In genomic region chr9:86487222-86487841, GRCh38 we compare ENCODE assay signal across 8 cellular contexts.
DNase-seq lines count a peak whose midpoint lies in the region; ATAC-seq and TF ChIP-seq lines count a peak whose summit lies in the region.

No MANE protein-coding gene starts in this region.

- H3K4me1 Mint-ChIP-seq in CD4-positive, CD25-positive, alpha-beta regulatory T cell: no peaks in the 10 kb centered on the region
- peaks cover 8% of the 10 kb centered on the region for H3K4me1 Mint-ChIP-seq in stimulated activated naive CD8-positive, alpha-beta T cell treated with anti-CD3 and anti-CD28 coated beads, Interleukin-15, amount 100 ng/mL, for 72 hours

- peak in 2 of 3 donors; percentile 2 to 5 for DNase-seq in CD4-positive, CD25-positive, alpha-beta regulatory T cell
- DNase-seq in RWPE2 (ENCODE audit: low spot score): no peak
- peak; percentile 67 for DNase-seq in fibroblast of gingiva (ENCODE audit: low read depth)
- DNase-seq in ovary: no peak
- no peak for DNase-seq in NCI-H524 treated with DMSO at 0.1 percent for 48 hours (lab: John Stamatoyannopoulos, UW)
- no peak for DNase-seq in stimulated activated naive CD8-positive, alpha-beta T cell treated with anti-CD3 and anti-CD28 coated beads, Interleukin-15, amount 100 ng/mL, for 72 hours

- H3K4me3 Mint-ChIP-seq in CD4-positive, CD25-positive, alpha-beta regulatory T cell: no peak overlapping the region
- no peak overlapping the region for H3K4me3 Mint-ChIP-seq in stimulated activated naive CD8-positive, alpha-beta T cell treated with anti-CD3 and anti-CD28 coated beads, Interleukin-15, amount 100 ng/mL, for 72 hours

- no peaks in the 10 kb centered on the region for H3K9me3 ChIP-seq in CD4-positive, CD25-positive, alpha-beta regulatory T cell (ENCODE audit: control insufficient read depth in 2 of 2, low read length in 2 of 2)
- H3K9me3 ChIP-seq in RWPE2 (ENCODE audit: severe bottlenecking): no peaks in the 10 kb centered on the region
- no peaks in the 10 kb centered on the region for H3K9me3 ChIP-seq in ovary

- H3K4me1 ChIP-seq in CD4-positive, CD25-positive, alpha-beta regulatory T cell (ENCODE audit: control insufficient read depth, insufficient read depth, low read length, poor library complexity, severe bottlenecking): no peaks in the 10 kb centered on the region
- no peaks in the 10 kb centered on the region for H3K4me1 ChIP-seq in RWPE2 (ENCODE audit: insufficient read depth, poor library complexity, severe bottlenecking)
- H3K4me1 ChIP-seq in ovary (ENCODE audit: insufficient read depth): no peaks in the 10 kb centered on the region

- peaks cover 1% of the 10 kb centered on the region for H3K27me3 ChIP-seq in CD4-positive, CD25-positive, alpha-beta regulatory T cell (ENCODE audit: control insufficient read depth, insufficient read depth, low read length)
- H3K27me3 ChIP-seq in RWPE2 (ENCODE audit: insufficient read depth, poor library complexity, severe bottlenecking): no peaks in the 10 kb centered on the region
- no peaks in the 10 kb centered on the region for H3K27me3 ChIP-seq in ovary

- no peak for TF ChIP-seq EP300 in ovary (IDR thresholded peaks at IDR 0.05)

- no peaks in the 10 kb centered on the region for H3K36me3 Mint-ChIP-seq in CD4-positive, CD25-positive, alpha-beta regulatory T cell

- peak; percentile 80 for TF ChIP-seq CTCF in RWPE2 (IDR thresholded peaks at IDR 0.05; ENCODE audit: poor library complexity, severe bottlenecking)
- peak; percentile 65 to 74 (median 71) for TF ChIP-seq CTCF in ovary (IDR thresholded peaks at IDR 0.05)

- H3K4me3 ChIP-seq in CD4-positive, CD25-positive, alpha-beta regulatory T cell (ENCODE audit: low read depth, low read length): no peak overlapping the region
- H3K4me3 ChIP-seq in RWPE2 (ENCODE audit: severe bottlenecking) (no peak overlapping the region), ovary (no peak overlapping the region)

- no peaks in the 10 kb centered on the region for H3K9me3 Mint-ChIP-seq in CD4-positive, CD25-positive, alpha-beta regulatory T cell
- no peaks in the 10 kb centered on the region for H3K9me3 Mint-ChIP-seq in stimulated activated naive CD8-positive, alpha-beta T cell treated with anti-CD3 and anti-CD28 coated beads, Interleukin-15, amount 100 ng/mL, for 72 hours

- H3K36me3 ChIP-seq in CD4-positive, CD25-positive, alpha-beta regulatory T cell (ENCODE audit: control insufficient read depth, insufficient read depth, low read length): no peaks in the 10 kb centered on the region
- H3K36me3 ChIP-seq in RWPE2 (ENCODE audit: low read depth) (no peaks in the 10 kb centered on the region), ovary (no peaks in the 10 kb centered on the region)

- peaks cover 5% of the 10 kb centered on the region for H3K27me3 Mint-ChIP-seq in CD4-positive, CD25-positive, alpha-beta regulatory T cell
- H3K27me3 Mint-ChIP-seq in stimulated activated naive CD8-positive, alpha-beta T cell treated with anti-CD3 and anti-CD28 coated beads, Interleukin-15, amount 100 ng/mL, for 72 hours: peaks cover 5% of the 10 kb centered on the region

- no peak overlapping the region for H3K27ac Mint-ChIP-seq in CD4-positive, CD25-positive, alpha-beta regulatory T cell
- H3K27ac Mint-ChIP-seq in stimulated activated naive CD8-positive, alpha-beta T cell treated with anti-CD3 and anti-CD28 coated beads, Interleukin-15, amount 100 ng/mL, for 72 hours: no peak overlapping the region

- no peak overlapping the region for H3K27ac ChIP-seq in CD4-positive, CD25-positive, alpha-beta regulatory T cell (ENCODE audit: insufficient read depth, low read length, poor library complexity, severe bottlenecking)
- H3K27ac ChIP-seq in RWPE2 (ENCODE audit: poor library complexity, severe bottlenecking): no peak overlapping the region
- H3K27ac ChIP-seq in ovary: no peak overlapping the region

- WGBS in ovary, 3 donors: 0% methylated on average over 1 of the region's 1 CpG

- no peak for TF ChIP-seq POLR2A in ovary (IDR thresholded peaks at IDR 0.05)

- no peak for ATAC-seq in CD4-positive, CD25-positive, alpha-beta regulatory T cell (ENCODE audit: low read depth in 2 of 2)
- ATAC-seq in HG03354 (IDR thresholded peaks at IDR 0.05; ENCODE audit: poor library complexity, severe bottlenecking, unreplicated experiment) (peak; percentile 50), RWPE2 (ENCODE audit: low read depth) (peak; percentile 66; the same call in 2 of the 3 replicates), HG02678 (IDR thresholded peaks at IDR 0.05; ENCODE audit: unreplicated experiment) (no peak)
- ATAC-seq in stimulated activated naive CD8-positive, alpha-beta T cell treated with anti-CD3 and anti-CD28 coated beads, Interleukin-15, amount 100 ng/mL, for 72 hours: no peak

- intact Hi-C loops in ovary (cut with DNase I): loop anchor here (5.0 to 10.0 kb wide), 3 partner anchors 460 to 835 kb away; partner anchors contain the start of gene GAS1 (in 1 of the 4)

Comparison
In these comparisons a context has a peak if more than half of its experiments do, and no peak if none do; other contexts are left out.
1. ATAC-seq: peak in HG03354 (single experiment) and RWPE2 (single experiment); none in CD4-positive, CD25-positive, alpha-beta regulatory T cell (0 of 2), HG02678 (single experiment) and stimulated activated naive CD8-positive, alpha-beta T cell treated with anti-CD3 and anti-CD28 coated beads, Interleukin-15, amount 100 ng/mL, for 72 hours (single experiment).
2. DNase-seq: peak in CD4-positive, CD25-positive, alpha-beta regulatory T cell (2 of 3) and fibroblast of gingiva (single experiment); none in RWPE2 (single experiment), ovary (0 of 5), NCI-H524 treated with DMSO at 0.1 percent for 48 hours (single experiment) and stimulated activated naive CD8-positive, alpha-beta T cell treated with anti-CD3 and anti-CD28 coated beads, Interleukin-15, amount 100 ng/mL, for 72 hours (0 of 2).